Comparison of ENCODE assay signal across 17 cellular contexts in the genomic region with DNA sequence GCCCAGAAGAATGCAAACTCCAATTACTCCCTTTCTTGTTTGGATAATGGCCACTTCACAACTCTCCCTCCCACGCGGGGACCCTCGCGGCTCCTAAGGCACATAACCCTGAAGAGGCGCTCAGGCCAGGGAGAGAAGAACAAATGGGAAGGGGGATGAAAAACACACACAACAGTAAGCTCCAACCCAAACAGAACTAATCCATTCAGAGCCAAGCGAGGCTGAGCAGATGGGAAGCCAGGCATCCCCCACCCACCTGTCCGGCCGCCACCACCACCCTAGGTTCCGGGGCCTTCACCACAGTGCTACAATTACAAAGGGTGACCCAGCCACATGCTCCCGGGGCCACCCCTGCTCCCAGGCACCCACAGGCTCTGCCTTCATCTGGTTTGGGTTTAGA.
DNase-seq lines count a peak whose midpoint lies in the region; ATAC-seq and TF ChIP-seq lines count a peak whose summit lies in the region.
"Had no signal": no experiment of that assay in that cellular context is flagged by ENCODE, and none has a peak within 500 bp of the region (broad histone marks: within the 10 kb centered on the region; RNA-seq: fewer than 3 reads in every experiment).

No MANE protein-coding gene starts in this region.

- no peak for DNase-seq in CD8-positive, alpha-beta T cell
- DNase-seq in activated naive CD8-positive, alpha-beta T cell treated with anti-CD3 and anti-CD28 coated beads, Interleukin-2, amount 50 U/mL, for 24 hours = no peak
- DNase-seq in nephron progenitor cell (no peak), midbrain (lab: John Stamatoyannopoulos, UW) (no peak), activated T-cell treated with anti-CD3 and anti-CD28 coated beads for 4 hours (no peak), vagina (ENCODE audit: extremely low spot score in 2 of 2) (no peak)
- DNase-seq: activated CD8-positive, alpha-beta memory T cell treated with anti-CD3 and anti-CD28 coated beads, Interleukin-2, amount 50 U/mL, for 48 hours; activated naive CD4-positive, alpha-beta T cell; body of pancreas; DMS79 treated with DMSO at 0.1 percent for 48 hours; testis had no signal

- intact Hi-C loops in CD8-positive, alpha-beta T cell (cut with DNase I, micrococcal nuclease) = no loop called here
- intact Hi-C loops in vagina (cut with DNase I) = no loop called here

- no peak overlapping the region for H3K4me3 ChIP-seq in CD8-positive, alpha-beta T cell (ENCODE audit: low read depth, low read length)
- H3K4me3 ChIP-seq in HUES48 (ENCODE audit: low read depth, low read length) = no peak overlapping the region
- no peak overlapping the region for H3K4me3 ChIP-seq in vagina
- H3K4me3 ChIP-seq: body of pancreas, testis had no signal

- no peaks in the 10 kb centered on the region for H3K36me3 Mint-ChIP-seq in CD8-positive, alpha-beta T cell
- no peaks in the 10 kb centered on the region for H3K36me3 Mint-ChIP-seq in activated naive CD8-positive, alpha-beta T cell treated with anti-CD3 and anti-CD28 coated beads, Interleukin-2, amount 50 U/mL, for 24 hours (ENCODE audit: low read depth)
- no peaks in the 10 kb centered on the region for H3K36me3 Mint-ChIP-seq in nephron progenitor cell (ENCODE audit: low read depth)

- H3K27ac ChIP-seq in CD8-positive, alpha-beta T cell (ENCODE audit: low read depth, low read length) = no peak overlapping the region
- H3K27ac ChIP-seq in HUES48 (ENCODE audit: low read depth, low read length) = peak overlapping the region; percentile 39
- no peak overlapping the region for H3K27ac ChIP-seq in vagina
- H3K27ac ChIP-seq: body of pancreas had no signal

- H3K4me3 Mint-ChIP-seq in CD8-positive, alpha-beta T cell = no peak overlapping the region
- no peak overlapping the region for H3K4me3 Mint-ChIP-seq in activated naive CD8-positive, alpha-beta T cell treated with anti-CD3 and anti-CD28 coated beads, Interleukin-2, amount 50 U/mL, for 24 hours
- peak overlapping the region; percentile 41 for H3K4me3 Mint-ChIP-seq in nephron progenitor cell
- H3K4me3 Mint-ChIP-seq: B cell; dendritic cell treated with granulocyte-macrophage colony-stimulating factor and Interleukin-4, amounts not matched to agents 40 ng/mL and 50 ng/mL, for 4 days had no signal

- H3K27ac Mint-ChIP-seq in CD8-positive, alpha-beta T cell = peak overlapping the region; percentile 21
- H3K27ac Mint-ChIP-seq in activated naive CD8-positive, alpha-beta T cell treated with anti-CD3 and anti-CD28 coated beads, Interleukin-2, amount 50 U/mL, for 24 hours = peak overlapping the region; percentile 19
- peak overlapping the region; percentile 68 for H3K27ac Mint-ChIP-seq in nephron progenitor cell
- H3K27ac Mint-ChIP-seq: B cell; dendritic cell treated with granulocyte-macrophage colony-stimulating factor and Interleukin-4, amounts not matched to agents 40 ng/mL and 50 ng/mL, for 4 days had no signal

- no peaks in the 10 kb centered on the region for H3K36me3 ChIP-seq in CD8-positive, alpha-beta T cell (ENCODE audit: insufficient read depth, low read length)
- H3K36me3 ChIP-seq in HUES48 (ENCODE audit: control insufficient read depth, insufficient read depth, low read length) = no peaks in the 10 kb centered on the region
- H3K36me3 ChIP-seq in vagina = no peaks in the 10 kb centered on the region

- H3K4me1 Mint-ChIP-seq in CD8-positive, alpha-beta T cell (ENCODE audit: low read depth) = peaks cover 91% of the 10 kb centered on the region
- peaks cover 72% of the 10 kb centered on the region for H3K4me1 Mint-ChIP-seq in activated naive CD8-positive, alpha-beta T cell treated with anti-CD3 and anti-CD28 coated beads, Interleukin-2, amount 50 U/mL, for 24 hours
- peaks cover 100% of the 10 kb centered on the region for H3K4me1 Mint-ChIP-seq in nephron progenitor cell

- peaks cover 80% of the 10 kb centered on the region for H3K4me1 ChIP-seq in CD8-positive, alpha-beta T cell (ENCODE audit: insufficient read depth, low read length)
- H3K4me1 ChIP-seq in HUES48 (ENCODE audit: control insufficient read depth, insufficient read depth, low read length) (peaks cover 54% of the 10 kb centered on the region), vagina (peaks cover 94% of the 10 kb centered on the region)

- CTCF ChIA-PET in CD8-positive, alpha-beta T cell (lab: Charles Lee) = no interaction called here

- H3K9me3 Mint-ChIP-seq in CD8-positive, alpha-beta T cell = no peaks in the 10 kb centered on the region
- no peaks in the 10 kb centered on the region for H3K9me3 Mint-ChIP-seq in activated naive CD8-positive, alpha-beta T cell treated with anti-CD3 and anti-CD28 coated beads, Interleukin-2, amount 50 U/mL, for 24 hours
- H3K9me3 Mint-ChIP-seq in nephron progenitor cell = no peaks in the 10 kb centered on the region
- H3K9me3 Mint-ChIP-seq: dendritic cell treated with granulocyte-macrophage colony-stimulating factor and Interleukin-4, amounts not matched to agents 40 ng/mL and 50 ng/mL, for 4 days had no signal

- no peaks in the 10 kb centered on the region for H3K27me3 Mint-ChIP-seq in CD8-positive, alpha-beta T cell (ENCODE audit: low read depth)
- H3K27me3 Mint-ChIP-seq in activated naive CD8-positive, alpha-beta T cell treated with anti-CD3 and anti-CD28 coated beads, Interleukin-2, amount 50 U/mL, for 24 hours = no peaks in the 10 kb centered on the region
- H3K27me3 Mint-ChIP-seq in nephron progenitor cell (ENCODE audit: low read depth, poor library complexity) = peaks cover 5% of the 10 kb centered on the region
- H3K27me3 Mint-ChIP-seq: B cell; dendritic cell treated with granulocyte-macrophage colony-stimulating factor and Interleukin-4, amounts not matched to agents 40 ng/mL and 50 ng/mL, for 4 days had no signal

- POLR2A ChIA-PET in CD8-positive, alpha-beta T cell (lab: Charles Lee) = no interaction called here

- H3K9me3 ChIP-seq in CD8-positive, alpha-beta T cell (ENCODE audit: low read length) = no peaks in the 10 kb centered on the region
- no peaks in the 10 kb centered on the region for H3K9me3 ChIP-seq in HUES48 (ENCODE audit: control insufficient read depth, insufficient read depth, low read length)
- H3K9me3 ChIP-seq in vagina = no peaks in the 10 kb centered on the region
- H3K9me3 ChIP-seq: body of pancreas, testis had no signal

- no peaks in the 10 kb centered on the region for H3K27me3 ChIP-seq in CD8-positive, alpha-beta T cell (ENCODE audit: insufficient read depth, low read length)
- H3K27me3 ChIP-seq in HUES48 (ENCODE audit: control insufficient read depth, insufficient read depth, low read length) (no peaks in the 10 kb centered on the region), vagina (no peaks in the 10 kb centered on the region)
- H3K27me3 ChIP-seq: body of pancreas, testis had no signal

- TF ChIP-seq POLR2A in vagina (IDR thresholded peaks at IDR 0.05) = no peak

- H3K9ac ChIP-seq in HUES48 (ENCODE audit: low read depth, low read length) = no peak overlapping the region

- TF ChIP-seq CTCF in CD8-positive, alpha-beta T cell (IDR thresholded peaks at IDR 0.05) = no peak
- TF ChIP-seq CTCF in nephron progenitor cell (IDR thresholded peaks at IDR 0.05) (no peak), vagina (IDR thresholded peaks at IDR 0.05) (no peak)

- no peak for ATAC-seq in CD8-positive, alpha-beta T cell
- ATAC-seq in activated naive CD8-positive, alpha-beta T cell treated with anti-CD3 and anti-CD28 coated beads, Interleukin-2, amount 50 U/mL, for 24 hours = peak; percentile 63
- ATAC-seq: activated CD4-positive, CD25-positive, alpha-beta regulatory T cell treated with anti-CD3 and anti-CD28 coated beads, Interleukin-2, amount 50 U/mL, for 24 hours; body of pancreas; esophagus mucosa; right cardiac atrium had no signal
